ENCODE assay signal across 27 cellular contexts in the genomic region with DNA sequence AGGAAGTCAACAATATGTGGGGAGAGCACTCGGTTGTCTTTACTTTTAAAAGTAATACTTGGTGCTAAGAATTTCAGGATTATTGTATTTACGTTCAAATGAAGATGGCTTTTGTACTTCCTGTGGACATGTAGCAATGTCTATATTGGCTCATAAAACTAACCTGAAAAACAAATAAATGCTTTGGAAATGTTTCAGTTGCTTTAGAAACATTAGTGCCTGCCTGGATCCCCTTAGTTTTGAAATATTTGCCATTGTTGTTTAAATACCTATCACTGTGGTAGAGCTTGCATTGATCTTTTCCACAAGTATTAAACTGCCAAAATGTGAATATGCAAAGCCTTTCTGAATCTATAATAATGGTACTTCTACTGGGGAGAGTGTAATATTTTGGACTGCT. TPM values are rescaled to one million over a fixed set of nuclear protein-coding genes. Genes with fewer than 3 reads are reported as not detected.
DNase-seq lines count a peak whose midpoint lies in the region; ATAC-seq and TF ChIP-seq lines count a peak whose summit lies in the region.
"Had no signal": no experiment of that assay in that cellular context is flagged by ENCODE, and none has a peak within 500 bp of the region (broad histone marks: within the 10 kb centered on the region; RNA-seq: fewer than 3 reads in every experiment).

No MANE protein-coding gene starts in this region.

- H3K14ac ChIP-seq in H9 (ENCODE audit: insufficient read depth, low read length), result no peak overlapping the region

- no peak overlapping the region for H2BK12ac ChIP-seq in H9 (ENCODE audit: insufficient read length, low read depth, low read length)

- H3K27me3 Mint-ChIP-seq in activated CD4-positive, alpha-beta T cell treated with anti-CD3 and anti-CD28 coated beads for 36 hours, result no peaks in the 10 kb centered on the region
- no peaks in the 10 kb centered on the region for H3K27me3 Mint-ChIP-seq in H9 (ENCODE audit: low read depth)
- H3K27me3 Mint-ChIP-seq: CD8-positive, alpha-beta memory T cell; stimulated activated memory B cell treated with anti-CD40 and anti-IgM and Interleukin-4, amounts not matched to agents 10 μg/mL and 1 μg/mL and 100 μg/mL, for 72 hours had no signal

- H4K5ac ChIP-seq in H9 (ENCODE audit: insufficient read length, low read depth, low read length), result no peak overlapping the region

- CTCF ChIA-PET in activated CD4-positive, alpha-beta T cell treated with anti-CD3 and anti-CD28 coated beads for 36 hours (lab: Charles Lee), result interaction anchor here (1.3 to 1.8 kb wide), 3 partner anchors 34 to 239 kb away, joined by 3 to 7 read pairs (median 6); no protein-coding TSS in a partner anchor

- H3K4me3 ChIP-seq in LNCaP clone FGC (ENCODE audit: low read depth, low read length), result no peak overlapping the region
- H3K4me3 ChIP-seq: GM12878 had no signal

- H2BK5ac ChIP-seq in H9 (ENCODE audit: insufficient read length, low read length), result no peak overlapping the region

- no peaks in the 10 kb centered on the region for H3K23me2 ChIP-seq in H9 (ENCODE audit: insufficient read length, low read depth, low read length, poor library complexity, severe bottlenecking)

- no peak overlapping the region for H3K23ac ChIP-seq in H9 (ENCODE audit: insufficient read length, low read depth, low read length)

- H3K36me3 Mint-ChIP-seq in activated CD4-positive, alpha-beta T cell treated with anti-CD3 and anti-CD28 coated beads for 36 hours (ENCODE audit: low read depth), result peaks cover 39% of the 10 kb centered on the region
- peaks cover 17 to 50% (median 38%) of the 10 kb centered on the region in 3 experiments; a peak in 6 of 7 replicates for H3K36me3 Mint-ChIP-seq in H9 (ENCODE audit: insufficient read depth in 1 of 3, low read depth in 3 of 3)

- H4K91ac ChIP-seq in H9 (ENCODE audit: insufficient read length, low read depth, low read length), result no peak overlapping the region

- H3K27me3 ChIP-seq in H9 (ENCODE audit: insufficient read depth, low read length), result no peaks in the 10 kb centered on the region

- no CpG with 5 or more reads among the region's 2 CpGs for WGBS in H9 (ENCODE audit: extremely low coverage, insufficient read length, low lambda C conversion rate)

- no peaks in the 10 kb centered on the region for H3K9me3 Mint-ChIP-seq in activated CD4-positive, alpha-beta T cell treated with anti-CD3 and anti-CD28 coated beads for 36 hours (ENCODE audit: low read depth)
- no peaks in the 10 kb centered on the region for H3K9me3 Mint-ChIP-seq in H9
- H3K9me3 Mint-ChIP-seq: CD8-positive, alpha-beta memory T cell; stimulated activated memory B cell treated with anti-CD40 and anti-IgM and Interleukin-4, amounts not matched to agents 10 μg/mL and 1 μg/mL and 100 μg/mL, for 72 hours; T-helper 2 cell treated with Interferon-gamma antibody and Interleukin-4, amounts not matched to agents 5 μg/mL and 100 μg/mL, for 36 hours had no signal

- H3K27ac ChIP-seq in 22Rv1 (0 out of 2 replicates have a peak overlapping the region, but pooled peaks have one; percentile 5), H9 (ENCODE audit: insufficient read length, low read depth, low read length) (no peak overlapping the region)

- no peak overlapping the region for H4K8ac ChIP-seq in H9 (replicated peaks; ENCODE audit: insufficient read length, low read depth, low read length)

- no peak overlapping the region for H3T11ph ChIP-seq in H9 (ENCODE audit: low read length)

- no peaks in the 10 kb centered on the region for H4K20me1 ChIP-seq in H9 (ENCODE audit: control insufficient read depth, insufficient read depth, insufficient read length)

- peak overlapping the region; percentile 13 for H3K27ac Mint-ChIP-seq in activated CD4-positive, alpha-beta T cell treated with anti-CD3 and anti-CD28 coated beads for 36 hours
- peak overlapping the region in 1 of 3 experiments; percentile 85; a peak in 3 of 7 replicates for H3K27ac Mint-ChIP-seq in H9
- H3K27ac Mint-ChIP-seq: stimulated activated memory B cell treated with anti-CD40 and anti-IgM and Interleukin-4, amounts not matched to agents 10 μg/mL and 1 μg/mL and 100 μg/mL, for 72 hours; T-helper 2 cell treated with Interferon-gamma antibody and Interleukin-4, amounts not matched to agents 5 μg/mL and 100 μg/mL, for 36 hours had no signal

- peaks cover 31% of the 10 kb centered on the region for H3K4me1 Mint-ChIP-seq in activated CD4-positive, alpha-beta T cell treated with anti-CD3 and anti-CD28 coated beads for 36 hours
- H3K4me1 Mint-ChIP-seq in H9, result peaks cover 10 to 13% of the 10 kb centered on the region in 2 experiments

- no peak overlapping the region for H2AK5ac ChIP-seq in H9 (ENCODE audit: insufficient read length, low read length)

- H3K4ac ChIP-seq in H9 (ENCODE audit: low read depth, low read length), result no peak overlapping the region

- H3K9ac ChIP-seq in H9 (ENCODE audit: extremely low read depth, insufficient read length, low read length), result no peak overlapping the region

- no peak overlapping the region for H3K4me3 Mint-ChIP-seq in activated CD4-positive, alpha-beta T cell treated with anti-CD3 and anti-CD28 coated beads for 36 hours
- H3K4me3 Mint-ChIP-seq in H9, result no peak overlapping the region
- H3K4me3 Mint-ChIP-seq: CD8-positive, alpha-beta memory T cell; stimulated activated memory B cell treated with anti-CD40 and anti-IgM and Interleukin-4, amounts not matched to agents 10 μg/mL and 1 μg/mL and 100 μg/mL, for 72 hours; T-helper 2 cell treated with Interferon-gamma antibody and Interleukin-4, amounts not matched to agents 5 μg/mL and 100 μg/mL, for 36 hours had no signal

- no peaks in the 10 kb centered on the region for H3K4me1 ChIP-seq in H9 (ENCODE audit: insufficient read depth, low read length)

- H2BK20ac ChIP-seq in H9 (ENCODE audit: low read depth, low read length, poor library complexity, severe bottlenecking), result no peak overlapping the region

- intact Hi-C loops in activated CD4-positive, alpha-beta T cell treated with anti-CD3 and anti-CD28 coated beads for 36 hours (cut with DNase I, micrococcal nuclease), result no loop called here

- H2BK15ac ChIP-seq in H9 (ENCODE audit: low read depth, low read length), result no peak overlapping the region

- no peaks in the 10 kb centered on the region for H3K9me3 ChIP-seq in H9 (ENCODE audit: control insufficient read depth, low read depth, low read length)

- H3K18ac ChIP-seq in H9 (ENCODE audit: insufficient read length, low read depth, low read length), result no peak overlapping the region

- no peak for DNase-seq in activated CD4-positive, alpha-beta T cell treated with anti-CD3 and anti-CD28 coated beads for 36 hours
- no peak for DNase-seq in activated CD4-positive, alpha-beta T cell treated with anti-CD3 and anti-CD28 coated beads, Interleukin-2, amount 50 U/mL, for 4 hours
- DNase-seq in LNCaP clone FGC (ENCODE audit: low read depth) (peak; percentile 31), left lobe of liver (ENCODE audit: low spot score) (no peak), H9 (no peak), SW480 (ENCODE audit: low spot score) (no peak), Ammon's horn (ENCODE audit: low spot score) (no peak)
- DNase-seq: 8988T; activated CD4-positive, alpha-beta T cell treated with anti-CD3 and anti-CD28 coated beads for 48 hours; activated gamma-delta T cell treated with Interleukin-2 at 50 U/mL for 16 hours; amygdala; CD8-positive, alpha-beta memory T cell; DMS 273 treated with DMSO at 0.1 percent for 48 hours; effector memory CD4-positive, alpha-beta T cell; EL; erythroblast; head of caudate nucleus; Kasumi-1; NCI-H1694; OCI-M1; posterior cingulate gyrus; stimulated activated CD4-positive, alpha-beta T cell treated with anti-CD3 and anti-CD28 coated beads, Interleukin-4, amount 100 ng/mL, for 24 hours had no signal

- no peak overlapping the region for H3K56ac ChIP-seq in H9 (ENCODE audit: insufficient read length, low read depth, low read length)

- no peak overlapping the region for H2BK120ac ChIP-seq in H9 (ENCODE audit: low read depth, low read length, poor library complexity, severe bottlenecking)

- POLR2A ChIA-PET in activated CD4-positive, alpha-beta T cell treated with anti-CD3 and anti-CD28 coated beads for 36 hours (lab: Charles Lee), result no interaction called here

- no peak for ATAC-seq in activated CD4-positive, alpha-beta T cell treated with anti-CD3 and anti-CD28 coated beads for 36 hours
- ATAC-seq in left lobe of liver, result peak; percentile 65
- ATAC-seq: GM12878; sciatic nerve; stimulated activated memory B cell treated with anti-CD40 and anti-IgM and Interleukin-4, amounts not matched to agents 10 μg/mL and 1 μg/mL and 100 μg/mL, for 72 hours had no signal

- H3K79me1 ChIP-seq in H9 (ENCODE audit: insufficient read depth, low read depth, low read length, poor library complexity, severe bottlenecking), result no peaks in the 10 kb centered on the region

- no peaks in the 10 kb centered on the region for H3K79me2 ChIP-seq in H9 (ENCODE audit: insufficient read depth, low read length)

- H3K4me2 ChIP-seq in H9 (ENCODE audit: insufficient read depth, insufficient read length, low read length), result no peak overlapping the region

- no peak for TF ChIP-seq CTCF in 22Rv1 (IDR thresholded peaks at IDR 0.05)
- no peak for TF ChIP-seq CTCF in LNCaP clone FGC (IDR thresholded peaks at IDR 0.05; ENCODE audit: control insufficient read depth, extremely low read depth, insufficient read depth)
- no peak for TF ChIP-seq CTCF in H9 (conservative IDR thresholded peaks at IDR 0.05)

- H2AFZ ChIP-seq in H9 (ENCODE audit: low read length), result no peak overlapping the region

RNA-seq across cellular contexts. Expression of a gene that starts 32.7 kb away (rescaled TPM):
- 10 to 100 TPM; 19.6 to 23.5 TPM for total RNA-seq in activated CD4-positive, alpha-beta T cell treated with anti-CD3 and anti-CD28 coated beads for 36 hours
- 5.5 TPM for total RNA-seq in left lobe of liver
- total RNA-seq in H9 (2021), result 76.7 and 83.8 TPM in 2 replicates
